In the genomic region with DNA sequence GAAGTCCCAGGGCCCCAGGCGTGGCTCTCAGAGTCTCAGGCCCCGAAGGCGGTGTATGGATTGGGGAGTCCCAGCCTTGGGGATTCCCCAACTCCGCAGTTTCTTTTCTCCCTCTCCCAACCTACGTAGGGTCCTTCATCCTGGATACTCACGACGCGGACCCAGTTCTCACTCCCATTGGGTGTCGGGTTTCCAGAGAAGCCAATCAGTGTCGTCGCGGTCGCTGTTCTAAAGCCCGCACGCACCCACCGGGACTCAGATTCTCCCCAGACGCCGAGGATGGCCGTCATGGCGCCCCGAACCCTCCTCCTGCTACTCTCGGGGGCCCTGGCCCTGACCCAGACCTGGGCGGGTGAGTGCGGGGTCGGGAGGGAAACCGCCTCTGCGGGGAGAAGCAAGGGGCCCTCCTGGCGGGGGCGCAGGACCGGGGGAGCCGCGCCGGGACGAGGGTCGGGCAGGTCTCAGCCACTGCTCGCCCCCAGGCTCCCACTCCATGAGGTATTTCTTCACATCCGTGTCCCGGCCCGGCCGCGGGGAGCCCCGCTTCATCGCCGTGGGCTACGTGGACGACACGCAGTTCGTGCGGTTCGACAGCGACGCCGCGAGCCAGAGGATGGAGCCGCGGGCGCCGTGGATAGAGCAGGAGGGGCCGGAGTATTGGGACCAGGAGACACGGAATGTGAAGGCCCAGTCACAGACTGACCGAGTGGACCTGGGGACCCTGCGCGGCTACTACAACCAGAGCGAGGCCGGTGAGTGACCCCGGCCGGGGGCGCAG, we compare ENCODE assay signal across 1 cellular context.
TF ChIP-seq lines count a peak whose summit lies in the region.

Gene HLA-A, plus strand, starts transcription at position 258 of the 778 bp plus-strand sequence. Its CDS starts 22 bp downstream, at position 280.

TF ChIP-seq in H1, 55 proteins besides CTCF, POLR2A, EP300 and RAD21 (continued from another document):
- TF ChIP-seq, protein P1, sequence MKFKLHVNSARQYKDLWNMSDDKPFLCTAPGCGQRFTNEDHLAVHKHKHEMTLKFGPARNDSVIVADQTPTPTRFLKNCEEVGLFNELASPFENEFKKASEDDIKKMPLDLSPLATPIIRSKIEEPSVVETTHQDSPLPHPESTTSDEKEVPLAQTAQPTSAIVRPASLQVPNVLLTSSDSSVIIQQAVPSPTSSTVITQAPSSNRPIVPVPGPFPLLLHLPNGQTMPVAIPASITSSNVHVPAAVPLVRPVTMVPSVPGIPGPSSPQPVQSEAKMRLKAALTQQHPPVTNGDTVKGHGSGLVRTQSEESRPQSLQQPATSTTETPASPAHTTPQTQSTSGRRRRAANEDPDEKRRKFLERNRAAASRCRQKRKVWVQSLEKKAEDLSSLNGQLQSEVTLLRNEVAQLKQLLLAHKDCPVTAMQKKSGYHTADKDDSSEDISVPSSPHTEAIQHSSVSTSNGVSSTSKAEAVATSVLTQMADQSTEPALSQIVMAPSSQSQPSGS (IDR thresholded peaks at IDR 0.05; ENCODE audit: low read length) = 0 out of 2 replicates have a peak, but pooled peaks have one; percentile 58
- TF ChIP-seq ASH2L (IDR thresholded peaks at IDR 0.05; ENCODE audit: low read length) (peak; percentile 21), EZH2 (IDR thresholded peaks at IDR 0.05; ENCODE audit: low read depth, low read length, severe bottlenecking) (peak; percentile 27), PHF8 (conservative IDR thresholded peaks at IDR 0.05; ENCODE audit: low read depth, low read length) (peak; percentile 79), E2F6 (IDR thresholded peaks at IDR 0.05) (peak; percentile 71), TBP (IDR thresholded peaks at IDR 0.05; ENCODE audit: low read depth, low read length) (peak; percentile 91), CREB1 (IDR thresholded peaks at IDR 0.05) (peak; percentile 94), RFX5 (IDR thresholded peaks at IDR 0.05; ENCODE audit: borderline replicate concordance, low read depth, low read length) (peak; percentile 97), KDM4A (IDR thresholded peaks at IDR 0.05; ENCODE audit: low read depth, low read length, severe bottlenecking) (peak; percentile 76), POLR2AphosphoS5 (IDR thresholded peaks at IDR 0.05; ENCODE audit: low read depth, low read length) (peak; percentile 83; the same call in 1 of the 2 replicates)
- TF ChIP-seq, protein P2, sequence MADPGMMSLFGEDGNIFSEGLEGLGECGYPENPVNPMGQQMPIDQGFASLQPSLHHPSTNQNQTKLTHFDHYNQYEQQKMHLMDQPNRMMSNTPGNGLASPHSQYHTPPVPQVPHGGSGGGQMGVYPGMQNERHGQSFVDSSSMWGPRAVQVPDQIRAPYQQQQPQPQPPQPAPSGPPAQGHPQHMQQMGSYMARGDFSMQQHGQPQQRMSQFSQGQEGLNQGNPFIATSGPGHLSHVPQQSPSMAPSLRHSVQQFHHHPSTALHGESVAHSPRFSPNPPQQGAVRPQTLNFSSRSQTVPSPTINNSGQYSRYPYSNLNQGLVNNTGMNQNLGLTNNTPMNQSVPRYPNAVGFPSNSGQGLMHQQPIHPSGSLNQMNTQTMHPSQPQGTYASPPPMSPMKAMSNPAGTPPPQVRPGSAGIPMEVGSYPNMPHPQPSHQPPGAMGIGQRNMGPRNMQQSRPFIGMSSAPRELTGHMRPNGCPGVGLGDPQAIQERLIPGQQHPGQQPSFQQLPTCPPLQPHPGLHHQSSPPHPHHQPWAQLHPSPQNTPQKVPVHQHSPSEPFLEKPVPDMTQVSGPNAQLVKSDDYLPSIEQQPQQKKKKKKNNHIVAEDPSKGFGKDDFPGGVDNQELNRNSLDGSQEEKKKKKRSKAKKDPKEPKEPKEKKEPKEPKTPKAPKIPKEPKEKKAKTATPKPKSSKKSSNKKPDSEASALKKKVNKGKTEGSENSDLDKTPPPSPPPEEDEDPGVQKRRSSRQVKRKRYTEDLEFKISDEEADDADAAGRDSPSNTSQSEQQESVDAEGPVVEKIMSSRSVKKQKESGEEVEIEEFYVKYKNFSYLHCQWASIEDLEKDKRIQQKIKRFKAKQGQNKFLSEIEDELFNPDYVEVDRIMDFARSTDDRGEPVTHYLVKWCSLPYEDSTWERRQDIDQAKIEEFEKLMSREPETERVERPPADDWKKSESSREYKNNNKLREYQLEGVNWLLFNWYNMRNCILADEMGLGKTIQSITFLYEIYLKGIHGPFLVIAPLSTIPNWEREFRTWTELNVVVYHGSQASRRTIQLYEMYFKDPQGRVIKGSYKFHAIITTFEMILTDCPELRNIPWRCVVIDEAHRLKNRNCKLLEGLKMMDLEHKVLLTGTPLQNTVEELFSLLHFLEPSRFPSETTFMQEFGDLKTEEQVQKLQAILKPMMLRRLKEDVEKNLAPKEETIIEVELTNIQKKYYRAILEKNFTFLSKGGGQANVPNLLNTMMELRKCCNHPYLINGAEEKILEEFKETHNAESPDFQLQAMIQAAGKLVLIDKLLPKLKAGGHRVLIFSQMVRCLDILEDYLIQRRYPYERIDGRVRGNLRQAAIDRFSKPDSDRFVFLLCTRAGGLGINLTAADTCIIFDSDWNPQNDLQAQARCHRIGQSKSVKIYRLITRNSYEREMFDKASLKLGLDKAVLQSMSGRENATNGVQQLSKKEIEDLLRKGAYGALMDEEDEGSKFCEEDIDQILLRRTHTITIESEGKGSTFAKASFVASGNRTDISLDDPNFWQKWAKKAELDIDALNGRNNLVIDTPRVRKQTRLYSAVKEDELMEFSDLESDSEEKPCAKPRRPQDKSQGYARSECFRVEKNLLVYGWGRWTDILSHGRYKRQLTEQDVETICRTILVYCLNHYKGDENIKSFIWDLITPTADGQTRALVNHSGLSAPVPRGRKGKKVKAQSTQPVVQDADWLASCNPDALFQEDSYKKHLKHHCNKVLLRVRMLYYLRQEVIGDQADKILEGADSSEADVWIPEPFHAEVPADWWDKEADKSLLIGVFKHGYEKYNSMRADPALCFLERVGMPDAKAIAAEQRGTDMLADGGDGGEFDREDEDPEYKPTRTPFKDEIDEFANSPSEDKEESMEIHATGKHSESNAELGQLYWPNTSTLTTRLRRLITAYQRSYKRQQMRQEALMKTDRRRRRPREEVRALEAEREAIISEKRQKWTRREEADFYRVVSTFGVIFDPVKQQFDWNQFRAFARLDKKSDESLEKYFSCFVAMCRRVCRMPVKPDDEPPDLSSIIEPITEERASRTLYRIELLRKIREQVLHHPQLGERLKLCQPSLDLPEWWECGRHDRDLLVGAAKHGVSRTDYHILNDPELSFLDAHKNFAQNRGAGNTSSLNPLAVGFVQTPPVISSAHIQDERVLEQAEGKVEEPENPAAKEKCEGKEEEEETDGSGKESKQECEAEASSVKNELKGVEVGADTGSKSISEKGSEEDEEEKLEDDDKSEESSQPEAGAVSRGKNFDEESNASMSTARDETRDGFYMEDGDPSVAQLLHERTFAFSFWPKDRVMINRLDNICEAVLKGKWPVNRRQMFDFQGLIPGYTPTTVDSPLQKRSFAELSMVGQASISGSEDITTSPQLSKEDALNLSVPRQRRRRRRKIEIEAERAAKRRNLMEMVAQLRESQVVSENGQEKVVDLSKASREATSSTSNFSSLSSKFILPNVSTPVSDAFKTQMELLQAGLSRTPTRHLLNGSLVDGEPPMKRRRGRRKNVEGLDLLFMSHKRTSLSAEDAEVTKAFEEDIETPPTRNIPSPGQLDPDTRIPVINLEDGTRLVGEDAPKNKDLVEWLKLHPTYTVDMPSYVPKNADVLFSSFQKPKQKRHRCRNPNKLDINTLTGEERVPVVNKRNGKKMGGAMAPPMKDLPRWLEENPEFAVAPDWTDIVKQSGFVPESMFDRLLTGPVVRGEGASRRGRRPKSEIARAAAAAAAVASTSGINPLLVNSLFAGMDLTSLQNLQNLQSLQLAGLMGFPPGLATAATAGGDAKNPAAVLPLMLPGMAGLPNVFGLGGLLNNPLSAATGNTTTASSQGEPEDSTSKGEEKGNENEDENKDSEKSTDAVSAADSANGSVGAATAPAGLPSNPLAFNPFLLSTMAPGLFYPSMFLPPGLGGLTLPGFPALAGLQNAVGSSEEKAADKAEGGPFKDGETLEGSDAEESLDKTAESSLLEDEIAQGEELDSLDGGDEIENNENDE (IDR thresholded peaks at IDR 0.05; ENCODE audit: insufficient replicate concordance, low read length) = no peak
- TF ChIP-seq, protein P3, sequence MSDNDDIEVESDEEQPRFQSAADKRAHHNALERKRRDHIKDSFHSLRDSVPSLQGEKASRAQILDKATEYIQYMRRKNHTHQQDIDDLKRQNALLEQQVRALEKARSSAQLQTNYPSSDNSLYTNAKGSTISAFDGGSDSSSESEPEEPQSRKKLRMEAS (IDR thresholded peaks at IDR 0.05) = peak; percentile 76
